ENCODE assay signal across 9 cellular contexts in genomic region chr4:61200195-61200990, GRCh38. TPM values are rescaled to one million over a fixed set of nuclear protein-coding genes. Genes with fewer than 3 reads are reported as not detected.
DNase-seq lines count a peak whose midpoint lies in the region; ATAC-seq and TF ChIP-seq lines count a peak whose summit lies in the region.
"Had no signal": no experiment of that assay in that cellular context is flagged by ENCODE, and none has a peak within 500 bp of the region (broad histone marks: within the 10 kb centered on the region; RNA-seq: fewer than 3 reads in every experiment).

Gene ADGRL3, plus strand, starts transcription at chr4:61200326.

- H3K9me3 ChIP-seq in left lung: no peaks in the 10 kb centered on the region

- ATAC-seq in left lung: peak; percentile 66
- no peak for ATAC-seq in HG03045 (IDR thresholded peaks at IDR 0.05; ENCODE audit: unreplicated experiment)
- ATAC-seq in HG02938 (IDR thresholded peaks at IDR 0.05; ENCODE audit: unreplicated experiment): no peak

- H3K36me3 ChIP-seq in left lung: no peaks in the 10 kb centered on the region

- peak within 1 kb of the TSS; percentile 89 for H3K27ac Mint-ChIP-seq in chondrocyte (ENCODE audit: unreplicated experiment)

- peaks cover 1% of the 10 kb centered on the region for H3K36me3 Mint-ChIP-seq in chondrocyte (ENCODE audit: low read depth)

- intact Hi-C loops in left lung (cut with DNase I): no loop called here

- peak within 1 kb of the TSS; percentile 36 to 47 for H3K4me3 ChIP-seq in left lung

- peak within 1 kb of the TSS; percentile 100 for H3K4me3 Mint-ChIP-seq in chondrocyte (ENCODE audit: unreplicated experiment)
- H3K4me3 Mint-ChIP-seq: central memory CD8-positive, alpha-beta T cell had no signal

- peaks cover 12% of the 10 kb centered on the region for H3K27me3 Mint-ChIP-seq in chondrocyte (ENCODE audit: low read depth)

- peaks cover 0 to 4% of the 10 kb centered on the region in 2 donors for H3K4me1 ChIP-seq in left lung

- DNase-seq in EH (ENCODE audit: low read depth) (peak; percentile 31), NCI-H2081 treated with DMSO at 0.1 percent for 48 hours (lab: John Stamatoyannopoulos, UW) (peak; percentile 16), chondrocyte (ENCODE audit: low spot score) (peak; percentile 93), left lung (peak; percentile 32 to 75), HPDE6-E6E7 (ENCODE audit: extremely low spot score) (no peak)

- H3K27ac ChIP-seq in left lung (peak within 1 kb of the TSS in 1 of 2 donors; percentile 41), temporal lobe (ENCODE audit: low read depth, low read length) (peak within 1 kb of the TSS; percentile 78)

- H3K4me1 Mint-ChIP-seq in chondrocyte (ENCODE audit: low read depth): peaks cover 35% of the 10 kb centered on the region
- H3K4me1 Mint-ChIP-seq: central memory CD8-positive, alpha-beta T cell had no signal

- peaks cover 43 to 55% of the 10 kb centered on the region in 2 donors for H3K27me3 ChIP-seq in left lung

- no peak for TF ChIP-seq CTCF in chondrocyte (IDR thresholded peaks at IDR 0.05)
- TF ChIP-seq CTCF in left lung (IDR thresholded peaks at IDR 0.05): no peak

- H3K9me3 Mint-ChIP-seq in chondrocyte (ENCODE audit: low read depth): no peaks in the 10 kb centered on the region

RNA-seq across cellular contexts. Expression of gene ADGRL3, which starts in this region (rescaled TPM):
- total RNA-seq in chondrocyte (10.0 to 19.6 TPM (median 11.6 TPM) in 3 replicates), left lung (1 to 10 TPM; 2.7 to 8.0 TPM), temporal lobe (226 TPM)

Comparison
In these comparisons a context has a peak if more than half of its experiments do, and no peak if none do; other contexts are left out.
1. RNA of gene ADGRL3 (total RNA-seq): 226 TPM in temporal lobe (single experiment); 10.0 to 19.6 TPM in chondrocyte and 2.7 to 8.0 TPM in left lung; every median in the first group is over 10 times any median in the second.